In the genomic region with DNA sequence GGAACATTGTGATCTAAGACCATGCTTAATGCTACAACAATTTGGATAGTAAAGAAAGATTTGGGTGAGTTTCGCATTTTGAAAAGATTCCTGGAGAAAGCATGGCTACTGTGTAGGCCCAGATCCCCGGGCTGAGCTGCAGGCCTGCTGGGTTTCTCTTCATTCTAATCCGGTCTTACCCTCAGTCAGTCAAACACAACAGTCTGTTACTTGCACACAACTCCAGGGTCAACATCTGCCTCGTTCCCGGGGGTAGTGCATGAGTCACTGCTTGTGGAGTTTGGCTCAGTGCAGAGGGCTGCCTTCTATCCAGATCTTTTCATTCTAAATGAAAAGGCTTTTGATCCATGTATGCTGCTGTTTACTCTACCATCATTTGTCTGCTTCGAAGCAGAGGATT, we compare ENCODE assay signal across 13 cellular contexts.
DNase-seq lines count a peak whose midpoint lies in the region; ATAC-seq, FAIRE-seq and TF ChIP-seq lines count a peak whose summit lies in the region.
"Had no signal": no experiment of that assay in that cellular context is flagged by ENCODE, and none has a peak within 500 bp of the region (broad histone marks: within the 10 kb centered on the region; RNA-seq: fewer than 3 reads in every experiment).

No MANE protein-coding gene starts in this region.

- TF ChIP-seq CTCF in astrocyte (IDR thresholded peaks at IDR 0.05; ENCODE audit: insufficient read depth, low read depth, low read length), result no peak
- TF ChIP-seq CTCF in smooth muscle cell (IDR thresholded peaks at IDR 0.05; ENCODE audit: borderline replicate concordance, insufficient read depth, poor library complexity, severe bottlenecking), result no peak

- peak overlapping the region; percentile 48 for H3K27ac Mint-ChIP-seq in astrocyte (ENCODE audit: unreplicated experiment)

- H3K4me3 ChIP-seq in astrocyte (ENCODE audit: insufficient read depth, low read depth, low read length), result no peak overlapping the region
- no peak overlapping the region for H3K4me3 ChIP-seq in smooth muscle cell
- H3K4me3 ChIP-seq: K562 had no signal

- ATAC-seq in GM18858 (IDR thresholded peaks at IDR 0.05; ENCODE audit: unreplicated experiment), result no peak
- no peak for ATAC-seq in HG03097 (IDR thresholded peaks at IDR 0.05; ENCODE audit: low FRiP score, unreplicated experiment)
- ATAC-seq: K562 had no signal

- no peaks in the 10 kb centered on the region for H3F3A ChIP-seq in smooth muscle cell (ENCODE audit: low read depth)

- no peaks in the 10 kb centered on the region for H3K79me2 ChIP-seq in astrocyte (ENCODE audit: insufficient read depth, low read length)
- H3K79me2 ChIP-seq in smooth muscle cell (ENCODE audit: low read depth), result no peaks in the 10 kb centered on the region

- peaks cover 2% of the 10 kb centered on the region for H3K27me3 Mint-ChIP-seq in astrocyte (ENCODE audit: low read depth, unreplicated experiment)

- peaks cover 14% of the 10 kb centered on the region for H3K4me1 Mint-ChIP-seq in astrocyte (ENCODE audit: low read depth, unreplicated experiment)

- no peaks in the 10 kb centered on the region for H3K27me3 ChIP-seq in astrocyte (ENCODE audit: insufficient read depth, low read length)
- H3K27me3 ChIP-seq in smooth muscle cell (ENCODE audit: low read depth), result no peaks in the 10 kb centered on the region

- H4K20me1 ChIP-seq in astrocyte (ENCODE audit: insufficient read depth, low read length), result no peaks in the 10 kb centered on the region
- H4K20me1 ChIP-seq in smooth muscle cell (ENCODE audit: low read depth), result no peaks in the 10 kb centered on the region

- FAIRE-seq in astrocyte (lab: Jason Lieb, UNC), result no peak
- FAIRE-seq: H54, K562 had no signal

- H3K9ac ChIP-seq in astrocyte (ENCODE audit: low read length) (no peak overlapping the region), smooth muscle cell (ENCODE audit: low read depth) (no peak overlapping the region)

- no peak overlapping the region for H3K4me3 Mint-ChIP-seq in astrocyte (ENCODE audit: unreplicated experiment)

- no peaks in the 10 kb centered on the region for H3K9me3 Mint-ChIP-seq in astrocyte (ENCODE audit: unreplicated experiment)

- WGBS in smooth muscle cell (ENCODE audit: low lambda C conversion rate), result 13% methylated on average over 6 of the region's 6 CpGs

- H3K9me3 ChIP-seq in astrocyte (ENCODE audit: insufficient read depth, low read depth, low read length) (no peaks in the 10 kb centered on the region), smooth muscle cell (replicated peaks; ENCODE audit: low read depth) (no peaks in the 10 kb centered on the region)

- no peaks in the 10 kb centered on the region for H3K36me3 Mint-ChIP-seq in astrocyte (ENCODE audit: low read depth, unreplicated experiment)

- DNase-seq in LHCN-M2 (ENCODE audit: low read depth) (peak; percentile 3), astrocyte (ENCODE audit: low read depth) (no peak), hypothalamus (lab: John Stamatoyannopoulos, UW) (peak in 38 of 51 donors; percentile 1 to 70 (median 30)), smooth muscle cell (lab: John Stamatoyannopoulos, UW; ENCODE audit: unreplicated experiment) (peak; percentile 12), MV-4-11 (lab: John Stamatoyannopoulos, UW) (no peak)
- DNase-seq: activated CD8-positive, alpha-beta memory T cell treated with anti-CD3 and anti-CD28 coated beads, Interleukin-2, amount 50 U/mL, for 4 hours; NCI-H345; stimulated activated CD4-positive, alpha-beta T cell treated with anti-CD3 and anti-CD28 coated beads, Interleukin-2, amount 100 ng/mL, for 24 hours; stimulated activated naive CD4-positive, alpha-beta T cell treated with Interleukin-2 at 50 U/mL for 16 hours had no signal

- H3K4me1 ChIP-seq in astrocyte (ENCODE audit: insufficient read depth, low read length) (no peaks in the 10 kb centered on the region), smooth muscle cell (ENCODE audit: low read depth) (peaks cover 6% of the 10 kb centered on the region)

- H3K27ac ChIP-seq in astrocyte (ENCODE audit: low read depth, low read length) (no peak overlapping the region), smooth muscle cell (ENCODE audit: low read depth) (peak overlapping the region; percentile 4)

- no peak overlapping the region for H2AFZ ChIP-seq in astrocyte (ENCODE audit: low read depth, low read length)
- peak overlapping the region; percentile 35 for H2AFZ ChIP-seq in smooth muscle cell (ENCODE audit: low read depth)

- H3K36me3 ChIP-seq in astrocyte (ENCODE audit: insufficient read depth, low read length) (no peaks in the 10 kb centered on the region), smooth muscle cell (ENCODE audit: low read depth) (no peaks in the 10 kb centered on the region)

- H3K4me2 ChIP-seq in astrocyte (ENCODE audit: low read length) (no peak overlapping the region), smooth muscle cell (peak overlapping the region; percentile 18)

Comparison
In these comparisons a context has a peak if more than half of its experiments do, and no peak if none do; other contexts are left out.
1. DNase-seq: peak in LHCN-M2 (single experiment), hypothalamus (38 of 51) and smooth muscle cell (single experiment); none in astrocyte (single experiment) and MV-4-11 (single experiment).